1 cellular context compared by ENCODE assay signal in the genomic region with DNA sequence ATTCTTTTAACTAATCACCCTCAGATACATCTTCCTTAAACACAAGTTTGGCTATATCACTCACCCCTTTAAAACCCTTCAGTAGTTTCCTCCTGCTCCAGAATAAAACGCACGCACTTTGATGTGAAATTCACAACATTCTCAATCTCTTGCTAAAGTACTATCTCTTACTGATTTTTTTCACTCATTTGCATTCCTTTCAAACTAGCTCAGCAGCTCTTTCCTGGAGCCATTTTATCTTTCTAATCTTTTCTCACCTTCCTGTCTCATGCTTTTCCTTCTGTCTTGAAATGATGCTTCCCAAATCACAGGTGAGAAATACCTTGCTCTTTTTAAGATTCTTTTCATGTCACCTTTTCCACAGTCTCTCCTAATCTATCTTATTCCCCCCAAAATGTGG.
TF ChIP-seq lines count a peak whose summit lies in the region.

No MANE protein-coding gene starts in this region.

TF ChIP-seq in SK-N-SH, 30 proteins besides CTCF, POLR2A, EP300 and RAD21 (continued from another document):
- TF ChIP-seq EZH2phosphoT487 (IDR thresholded peaks at IDR 0.05; ENCODE audit: borderline replicate concordance, low read depth), result no peak
